21 cellular contexts compared by ENCODE assay signal in the genomic region with DNA sequence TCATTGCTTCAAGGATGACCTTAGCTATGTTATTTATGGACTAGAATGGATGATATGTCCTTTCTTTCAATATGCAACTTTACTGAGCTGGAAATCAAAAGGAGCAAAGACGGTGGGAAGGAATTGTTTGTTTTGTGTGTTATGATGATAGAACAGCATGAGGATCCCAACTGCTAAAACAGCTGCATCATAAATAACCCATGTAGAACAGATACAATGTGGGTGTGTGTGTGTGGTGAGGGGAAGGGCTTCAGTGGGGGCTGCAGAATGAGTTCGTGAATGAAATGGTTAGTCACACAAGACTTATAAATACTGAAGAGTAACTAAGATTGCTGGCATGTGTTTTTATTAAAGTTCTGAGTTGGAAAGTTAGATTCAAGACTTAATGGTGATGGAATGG.
DNase-seq lines count a peak whose midpoint lies in the region; ATAC-seq and TF ChIP-seq lines count a peak whose summit lies in the region.
"Had no signal": no experiment of that assay in that cellular context is flagged by ENCODE, and none has a peak within 500 bp of the region (broad histone marks: within the 10 kb centered on the region; RNA-seq: fewer than 3 reads in every experiment).

No MANE protein-coding gene starts in this region.

- H3K4me3 Mint-ChIP-seq in brain = no peak overlapping the region
- H3K4me3 Mint-ChIP-seq: CD8-positive, alpha-beta T cell had no signal

- H3K27me3 ChIP-seq in IMR-90 (ENCODE audit: control insufficient read depth, insufficient read depth, low read length) (peaks cover 8% of the 10 kb centered on the region), body of pancreas (no peaks in the 10 kb centered on the region)
- H3K27me3 ChIP-seq: BLaER1 treated with 17β-estradiol and CSF1 and Interleukin-3, amounts not matched to agents 10 nM and 100 nM; SJSA1 had no signal

- peaks cover 0 to 3% (median 0%) of the 10 kb centered on the region in 5 experiments for H3K9me3 Mint-ChIP-seq in brain
- H3K9me3 Mint-ChIP-seq: CD8-positive, alpha-beta T cell had no signal

- no peak overlapping the region for H3K18ac ChIP-seq in IMR-90 (ENCODE audit: low read depth, low read length)

- TF ChIP-seq RAD21 in IMR-90 (IDR thresholded peaks at IDR 0.05; ENCODE audit: low read length) = no peak

- ATAC-seq in IMR-90 (ENCODE audit: low read depth) = peak; percentile 35; the same call in 1 of the 2 replicates
- no peak for ATAC-seq in body of pancreas
- ATAC-seq: CD8-positive, alpha-beta T cell; K562; Panc1 had no signal

- in situ Hi-C loops in IMR-90 (cut with MboI; ENCODE audit: low sequenced_read_pairs) = no loop called here

- H3K27me3 Mint-ChIP-seq in brain = peaks cover 3% of the 10 kb centered on the region

- TF ChIP-seq CTCF in IMR-90 (conservative IDR thresholded peaks at IDR 0.05; ENCODE audit: low read depth, low read length) = no peak
- TF ChIP-seq CTCF in brain (conservative IDR thresholded peaks at IDR 0.05) = no peak
- TF ChIP-seq CTCF in body of pancreas (IDR thresholded peaks at IDR 0.05) = no peak

- no peak overlapping the region for H2AK9ac ChIP-seq in IMR-90 (replicated peaks; ENCODE audit: low read depth, low read length, poor library complexity)

- H2BK120ac ChIP-seq in IMR-90 (ENCODE audit: low read depth, low read length) = no peak overlapping the region

- WGBS in IMR-90 (ENCODE audit: extremely low coverage in 2 of 2, insufficient read length in 1 of 2), 2 experiments = no CpG with 5 or more reads among the region's 2 CpGs
- WGBS in body of pancreas, 2 donors = 41 to 45% methylated on average over 2 of the region's 2 CpGs

- H3K9me1 ChIP-seq in IMR-90 (ENCODE audit: insufficient read depth, low read length) = peaks cover 13% of the 10 kb centered on the region

- H4K20me1 ChIP-seq in IMR-90 (ENCODE audit: insufficient read depth, low read length) = no peaks in the 10 kb centered on the region
- H4K20me1 ChIP-seq: BLaER1 treated with 17β-estradiol and CSF1 and Interleukin-3, amounts not matched to agents 10 nM and 100 nM had no signal

- POLR2A ChIA-PET in IMR-90 (lab: Charles Lee; ENCODE audit: unreplicated experiment) = no interaction called here

- peaks cover 27% of the 10 kb centered on the region for H3K4me1 Mint-ChIP-seq in brain

- H2AK5ac ChIP-seq in IMR-90 (ENCODE audit: low read depth, low read length) = no peak overlapping the region

- intact Hi-C loops in IMR-90 (cut with micrococcal nuclease) = no loop called here
- intact Hi-C loops in body of pancreas (cut with DNase I) = no loop called here

- no peak overlapping the region for H4K5ac ChIP-seq in IMR-90 (ENCODE audit: low read depth, low read length)

- H4K8ac ChIP-seq in IMR-90 (ENCODE audit: low read depth in 2 of 2, low read length in 2 of 2) = no peak overlapping the region

- 0 out of 2 replicates have a peak overlapping the region, but pooled peaks have one; percentile 17 for H3K14ac ChIP-seq in IMR-90 (replicated peaks; ENCODE audit: low read depth, low read length)

- H3K4me2 ChIP-seq in IMR-90 (ENCODE audit: low read depth, low read length) = 0 out of 2 replicates have a peak overlapping the region, but pooled peaks have one; percentile 41

- H2BK20ac ChIP-seq in IMR-90 (ENCODE audit: low read depth, low read length) = 0 out of 2 replicates have a peak overlapping the region, but pooled peaks have one; percentile 12

- no TSS peak for BruUV-seq in IMR-90 (replicated peaks; lab: Mats Ljungman, UMichigan)

- H2BK15ac ChIP-seq in IMR-90 (ENCODE audit: low read depth, low read length) = 0 out of 3 replicates have a peak overlapping the region, but pooled peaks have one; percentile 18

- no peak overlapping the region for H3K56ac ChIP-seq in IMR-90 (ENCODE audit: extremely low read depth, insufficient read depth, low read length)

- DNase-seq in IMR-90 = peak; percentile 61
- peak; percentile 63 for DNase-seq in left kidney (ENCODE audit: low read depth, low spot score)
- DNase-seq in skeletal muscle cell (ENCODE audit: low read depth) = peak; percentile 64
- no peak for DNase-seq in effector CD8-positive, alpha-beta T cell (lab: John Stamatoyannopoulos, UW)
- no peak for DNase-seq in amniotic stem cell (lab: John Stamatoyannopoulos, UW)
- DNase-seq in body of pancreas = no peak
- DNase-seq: Calu3; CD8-positive, alpha-beta T cell; DMS53; EL; GM23248; NCI-H1105 treated with DMSO at 0.1 percent for 48 hours; NCI-H187 treated with DMSO at 0.1 percent for 48 hours; NCI-H226; NCI-H526 had no signal

- H3K4me1 ChIP-seq in IMR-90 (ENCODE audit: control insufficient read depth, insufficient read depth, low read length) (peaks cover 17% of the 10 kb centered on the region), body of pancreas (no peaks in the 10 kb centered on the region)

- no peaks in the 10 kb centered on the region for H3K36me3 Mint-ChIP-seq in brain
- H3K36me3 Mint-ChIP-seq: CD8-positive, alpha-beta T cell had no signal

- peak overlapping the region; percentile 25; the same call in 1 of the 2 replicates for H3K23ac ChIP-seq in IMR-90 (ENCODE audit: low read depth, low read length)

- H3K27ac ChIP-seq in IMR-90 (ENCODE audit: insufficient read depth, low read length) (no peak overlapping the region), body of pancreas (no peak overlapping the region)
- H3K27ac ChIP-seq: BLaER1 treated with 17β-estradiol and CSF1 and Interleukin-3, amounts not matched to agents 10 nM and 100 nM; GM23248; SJSA1 had no signal

- H3K36me3 ChIP-seq in IMR-90 (ENCODE audit: control insufficient read depth, insufficient read depth, low read length) (no peaks in the 10 kb centered on the region), body of pancreas (replicated peaks in 1 of 2; ENCODE audit: insufficient read depth in 1 of 2, low read depth in 2 of 2) (no peaks in the 10 kb centered on the region)
- H3K36me3 ChIP-seq: BLaER1 treated with 17β-estradiol and CSF1 and Interleukin-3, amounts not matched to agents 10 nM and 100 nM; SJSA1 had no signal

- no peak overlapping the region for H3K9ac ChIP-seq in IMR-90 (ENCODE audit: low read depth, low read length)
- H3K9ac ChIP-seq: BLaER1 treated with 17β-estradiol and CSF1 and Interleukin-3, amounts not matched to agents 10 nM and 100 nM; GM23248 had no signal

- H3K4ac ChIP-seq in IMR-90 (ENCODE audit: low read depth, low read length) = no peak overlapping the region

- H3K9me3 ChIP-seq in IMR-90 (ENCODE audit: control insufficient read depth, insufficient read depth, low read length) = no peaks in the 10 kb centered on the region
- no peaks in the 10 kb centered on the region for H3K9me3 ChIP-seq in body of pancreas
- H3K9me3 ChIP-seq: BLaER1 treated with 17β-estradiol and CSF1 and Interleukin-3, amounts not matched to agents 10 nM and 100 nM; SJSA1 had no signal

- dilution Hi-C loops in IMR-90 (cut with HindIII; ENCODE audit: low sequenced_read_pairs, unreplicated experiment) = no loop called here

- 0 out of 2 replicates have a peak overlapping the region, but pooled peaks have one; percentile 28 for H4K91ac ChIP-seq in IMR-90 (ENCODE audit: insufficient read depth, low read depth, low read length)

- no peaks in the 10 kb centered on the region for H3K79me1 ChIP-seq in IMR-90 (ENCODE audit: low read depth in 1 of 2, low read length in 2 of 2)

- CTCF ChIA-PET in IMR-90 (lab: Yijun Ruan, JAX) = interaction anchor here (0.6 kb wide), 1 partner anchor 111 kb away, joined by 4 read pairs; no protein-coding TSS in a partner anchor

- H2BK5ac ChIP-seq in IMR-90 (ENCODE audit: low read depth, low read length, poor library complexity, severe bottlenecking) = no peak overlapping the region

- H3K27ac Mint-ChIP-seq in brain = peak overlapping the region in 3 of 5 experiments; percentile 30 to 74 (median 66)
- H3K27ac Mint-ChIP-seq: CD8-positive, alpha-beta T cell had no signal

- no peak overlapping the region for H3K4me3 ChIP-seq in IMR-90 (ENCODE audit: insufficient read depth, low read depth, low read length)
- H3K4me3 ChIP-seq in skeletal muscle cell (ENCODE audit: low read depth, low read length) = no peak overlapping the region
- H3K4me3 ChIP-seq in body of pancreas = no peak overlapping the region
- H3K4me3 ChIP-seq: BLaER1 treated with 17β-estradiol and CSF1 and Interleukin-3, amounts not matched to agents 10 nM and 100 nM; GM12878; GM23248; K562; SJSA1 had no signal

- TF ChIP-seq POLR2A in IMR-90 (IDR thresholded peaks at IDR 0.05; ENCODE audit: low read depth, low read length) (no peak), body of pancreas (IDR thresholded peaks at IDR 0.05) (no peak)

- H2AFZ ChIP-seq in IMR-90 (replicated peaks; ENCODE audit: low read length, poor library complexity) = no peak overlapping the region
- H2AFZ ChIP-seq: GM23248 had no signal

TF ChIP-seq in IMR-90, 13 proteins besides CTCF, POLR2A, EP300 and RAD21:
- TF ChIP-seq MAZ (IDR thresholded peaks at IDR 0.05; ENCODE audit: borderline replicate concordance, low read depth, low read length) (no peak), MAFK (IDR thresholded peaks at IDR 0.05; ENCODE audit: low read depth, low read length) (no peak), CEBPB (IDR thresholded peaks at IDR 0.05; ENCODE audit: low read depth, low read length) (no peak), BHLHE40 (IDR thresholded peaks at IDR 0.05; ENCODE audit: low read depth, low read length) (no peak), FOS (IDR thresholded peaks at IDR 0.05; ENCODE audit: low read depth, low read length) (no peak), SMC3 (IDR thresholded peaks at IDR 0.05; ENCODE audit: low read depth, low read length) (no peak)
- TF ChIP-seq, protein P1, sequence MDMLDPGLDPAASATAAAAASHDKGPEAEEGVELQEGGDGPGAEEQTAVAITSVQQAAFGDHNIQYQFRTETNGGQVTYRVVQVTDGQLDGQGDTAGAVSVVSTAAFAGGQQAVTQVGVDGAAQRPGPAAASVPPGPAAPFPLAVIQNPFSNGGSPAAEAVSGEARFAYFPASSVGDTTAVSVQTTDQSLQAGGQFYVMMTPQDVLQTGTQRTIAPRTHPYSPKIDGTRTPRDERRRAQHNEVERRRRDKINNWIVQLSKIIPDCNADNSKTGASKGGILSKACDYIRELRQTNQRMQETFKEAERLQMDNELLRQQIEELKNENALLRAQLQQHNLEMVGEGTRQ (IDR thresholded peaks at IDR 0.05; ENCODE audit: low read depth, low read length) = no peak
- TF ChIP-seq, protein P2, sequence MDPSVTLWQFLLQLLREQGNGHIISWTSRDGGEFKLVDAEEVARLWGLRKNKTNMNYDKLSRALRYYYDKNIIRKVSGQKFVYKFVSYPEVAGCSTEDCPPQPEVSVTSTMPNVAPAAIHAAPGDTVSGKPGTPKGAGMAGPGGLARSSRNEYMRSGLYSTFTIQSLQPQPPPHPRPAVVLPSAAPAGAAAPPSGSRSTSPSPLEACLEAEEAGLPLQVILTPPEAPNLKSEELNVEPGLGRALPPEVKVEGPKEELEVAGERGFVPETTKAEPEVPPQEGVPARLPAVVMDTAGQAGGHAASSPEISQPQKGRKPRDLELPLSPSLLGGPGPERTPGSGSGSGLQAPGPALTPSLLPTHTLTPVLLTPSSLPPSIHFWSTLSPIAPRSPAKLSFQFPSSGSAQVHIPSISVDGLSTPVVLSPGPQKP (IDR thresholded peaks at IDR 0.05; ENCODE audit: borderline replicate concordance, low read depth, low read length) = no peak

Comparison
In these comparisons a context has a peak if more than half of its experiments do, and no peak if none do; other contexts are left out.
1. DNase-seq: peak in IMR-90 (single experiment), left kidney (single experiment) and skeletal muscle cell (single experiment); none in effector CD8-positive, alpha-beta T cell (single experiment), amniotic stem cell (single experiment) and body of pancreas (0 of 4).